Comparison of ENCODE assay signal across 11 cellular contexts in genomic region chr16:1225728-1226311, GRCh38. TPM values are rescaled to one million over a fixed set of nuclear protein-coding genes. Genes with fewer than 3 reads are reported as not detected.
A peak's percentile ranks its signal among the peaks of the same experiment; 100 is the strongest.
DNase-seq lines count a peak whose midpoint lies in the region; ATAC-seq and TF ChIP-seq lines count a peak whose summit lies in the region.
"Not testable (repeated sequence)": the region's sequence is repeated elsewhere in the genome, so short reads cannot be mapped to it uniquely, and the experiment has no call there.
"Had no signal": no experiment of that assay in that cellular context is flagged by ENCODE, and none has a peak within 500 bp of the region (broad histone marks: within the 10 kb centered on the region; RNA-seq: fewer than 3 reads in every experiment).

No MANE protein-coding gene starts in this region.

- intact Hi-C loops in left colon (cut with DNase I, micrococcal nuclease); sigmoid colon (cut with DNase I); aorta (cut with DNase I): not testable (repeated sequence)

- peak in 66 of 76 experiments; percentile 15 to 83 (median 58) for DNase-seq in HUDEP-2 (lab: John Stamatoyannopoulos, UW; ENCODE audit: unreplicated experiment in 76 of 76)
- not testable (repeated sequence) for DNase-seq in erythroblast (lab: John Stamatoyannopoulos, UW); aorta
- DNase-seq in left colon = peak; percentile 34 to 46
- peak; percentile 58 for DNase-seq in natural killer cell treated with Interleukin-12 subunit alpha and Interleukin-12 subunit beta and Interleukin-15 and Interleukin-18, amount 100 ng/mL, for 72 hours (ENCODE audit: low spot score)
- DNase-seq in sigmoid colon = peak; percentile 71

- peak; percentile 67 for TF ChIP-seq POLR2A in erythroblast (IDR thresholded peaks at IDR 0.05; ENCODE audit: low read length)
- TF ChIP-seq POLR2A in sigmoid colon (IDR thresholded peaks at IDR 0.05) = not testable (repeated sequence)

- not testable (repeated sequence) for H3K4me3 Mint-ChIP-seq in natural killer cell treated with Interleukin-12 subunit alpha and Interleukin-12 subunit beta and Interleukin-15 and Interleukin-18, amount 100 ng/mL, for 72 hours

- not testable (repeated sequence) for TF ChIP-seq CTCF in sigmoid colon (IDR thresholded peaks at IDR 0.05)

- not testable (repeated sequence) for H3K27ac ChIP-seq in ACC112 (ENCODE audit: low read depth, low read length); aorta (ENCODE audit: low read depth in 1 of 2, low read length in 2 of 2)
- H3K27ac ChIP-seq in sigmoid colon = peak overlapping the region; percentile 11 to 76 (median 70)

- H3K4me1 ChIP-seq in ACC112 (ENCODE audit: control insufficient read depth, insufficient read depth, low read length, unreplicated experiment); aorta (ENCODE audit: control insufficient read depth in 1 of 2, insufficient read depth in 2 of 2, low read length in 2 of 2): not testable (repeated sequence)
- peaks cover 0 to 19% (median 16%) of the 10 kb centered on the region in 4 donors for H3K4me1 ChIP-seq in sigmoid colon

- not testable (repeated sequence) for H3K9me3 Mint-ChIP-seq in natural killer cell treated with Interleukin-12 subunit alpha and Interleukin-12 subunit beta and Interleukin-15 and Interleukin-18, amount 100 ng/mL, for 72 hours

- H3K27me3 ChIP-seq in ACC112 (ENCODE audit: insufficient read depth, low read length); sigmoid colon; aorta (ENCODE audit: control insufficient read depth in 1 of 2, insufficient read depth in 2 of 2, low read length in 1 of 2): not testable (repeated sequence)

- not testable (repeated sequence) for H3K36me3 Mint-ChIP-seq in natural killer cell treated with Interleukin-12 subunit alpha and Interleukin-12 subunit beta and Interleukin-15 and Interleukin-18, amount 100 ng/mL, for 72 hours

- H3K9me3 ChIP-seq in sigmoid colon; aorta (ENCODE audit: control insufficient read depth, low read length): not testable (repeated sequence)

- not testable (repeated sequence) for H3K79me2 ChIP-seq in ACC112 (ENCODE audit: control insufficient read depth, insufficient read depth, low read length, unreplicated experiment)

- not testable (repeated sequence) for TF ChIP-seq EP300 in sigmoid colon (IDR thresholded peaks at IDR 0.05)

- not testable (repeated sequence) for H3K27ac Mint-ChIP-seq in natural killer cell treated with Interleukin-12 subunit alpha and Interleukin-12 subunit beta and Interleukin-15 and Interleukin-18, amount 100 ng/mL, for 72 hours

- ATAC-seq in SK-N-SH treated with all-trans-retinoic acid at 6 μM for 48 hours (peak; percentile 49), left colon (peak; percentile 21), aorta (ENCODE audit: low FRiP score) (peak; percentile 6)
- ATAC-seq in natural killer cell treated with Interleukin-12 subunit alpha and Interleukin-12 subunit beta and Interleukin-15 and Interleukin-18, amount 100 ng/mL, for 72 hours = peak in 1 of 2 donors; percentile 46

- H3K4me3 ChIP-seq in ACC112 (ENCODE audit: low read depth, low read length); sigmoid colon; aorta (ENCODE audit: low read length in 2 of 2): not testable (repeated sequence)

- H3K4me1 Mint-ChIP-seq in natural killer cell treated with Interleukin-12 subunit alpha and Interleukin-12 subunit beta and Interleukin-15 and Interleukin-18, amount 100 ng/mL, for 72 hours (ENCODE audit: low read depth in 2 of 2) = not testable (repeated sequence)

- 49 to 63% methylated on average over 24 of the region's 24 CpGs for WGBS in sigmoid colon, 2 donors
- WGBS in aorta, 2 donors = 35 to 41% methylated on average over 23 to 24 of the region's 24 CpGs

- peak overlapping the region; percentile 23 for H2AFZ ChIP-seq in ACC112 (ENCODE audit: low read length, unreplicated experiment)

- not testable (repeated sequence) for H3K27me3 Mint-ChIP-seq in natural killer cell treated with Interleukin-12 subunit alpha and Interleukin-12 subunit beta and Interleukin-15 and Interleukin-18, amount 100 ng/mL, for 72 hours

- H3K36me3 ChIP-seq in ACC112 (ENCODE audit: insufficient read depth, low read length); sigmoid colon; aorta (ENCODE audit: control insufficient read depth in 1 of 2, insufficient read depth in 2 of 2, low read length in 1 of 2): not testable (repeated sequence)

RNA-seq across cellular contexts. Expression of gene TPSG1, which starts 0.8 kb away (rescaled TPM):
- total RNA-seq in left colon (100 to 1,000 TPM in 1 of 2 donors, 10 to 100 TPM in 1; 60.7 to 124 TPM), sigmoid colon (1 to 10 TPM in 1 of 4 donors, not detected in 3; 1.4 TPM), aorta (under 1 TPM in 1 of 2 donors, not detected in 1; 0.81 TPM)
- total RNA-seq in natural killer cell treated with Interleukin-12 subunit alpha and Interleukin-12 subunit beta and Interleukin-15 and Interleukin-18, amount 100 ng/mL, for 72 hours = 1 to 10 TPM in 1 of 2 donors, not detected in 1; 1.3 TPM
- polyA plus RNA-seq in sigmoid colon (10 to 100 TPM; 21.5 to 73.9 (median 59.9) TPM), aorta (1 to 10 TPM in 1 of 2 donors, not detected in 1; 4.6 TPM)
- total RNA-seq: CD4-positive, alpha-beta memory T cell; GM12878; NCI-H460 had no signal
- polyA plus RNA-seq: CD4-positive, alpha-beta memory T cell; GM12878 had no signal

RNA-seq across cellular contexts. Expression of gene TPSB2, which starts 4.2 kb away (rescaled TPM):
- total RNA-seq in left colon (10 to 100 TPM in 1 of 2 donors, 1 to 10 TPM in 1; 6.4 to 18.6 TPM), sigmoid colon (100 to 1,000 TPM in 1 of 4 donors, 10 to 100 TPM in 3; 12.2 to 182 (median 17.6) TPM), aorta (10 to 100 TPM; 17.0 to 51.0 TPM)
- 1 to 10 TPM in 1 of 2 donors, not detected in 1; 1.0 TPM for total RNA-seq in natural killer cell treated with Interleukin-12 subunit alpha and Interleukin-12 subunit beta and Interleukin-15 and Interleukin-18, amount 100 ng/mL, for 72 hours
- polyA plus RNA-seq in sigmoid colon (10 to 100 TPM in 2 of 3 donors, 1 to 10 TPM in 1; 7.9 to 27.6 (median 11.0) TPM), aorta (10 to 100 TPM in 1 of 2 donors, 1 to 10 TPM in 1; 4.9 to 10.8 TPM)
- total RNA-seq: CD4-positive, alpha-beta memory T cell; GM12878; NCI-H460 had no signal
- polyA plus RNA-seq: CD4-positive, alpha-beta memory T cell; GM12878 had no signal

RNA-seq across cellular contexts. Expression of gene TPSAB1, which starts 14.7 kb away (rescaled TPM):
- total RNA-seq in left colon = 10 to 100 TPM in 1 of 2 donors, 1 to 10 TPM in 1; 5.7 to 49.9 TPM
- 1 to 10 TPM in 1 of 2 donors, not detected in 1; 6.6 TPM for total RNA-seq in natural killer cell treated with Interleukin-12 subunit alpha and Interleukin-12 subunit beta and Interleukin-15 and Interleukin-18, amount 100 ng/mL, for 72 hours
- 100 to 1,000 TPM in 1 of 4 donors, 10 to 100 TPM in 3; 10.2 to 118 (median 17.3) TPM for total RNA-seq in sigmoid colon
- 10 to 100 TPM in 1 of 3 donors, 1 to 10 TPM in 2; 5.1 to 25.2 (median 8.9) TPM for polyA plus RNA-seq in sigmoid colon
- total RNA-seq in aorta = 10 to 100 TPM; 12.2 to 38.0 TPM
- polyA plus RNA-seq in aorta = 1 to 10 TPM; 3.0 to 3.8 TPM
- total RNA-seq: CD4-positive, alpha-beta memory T cell; GM12878; NCI-H460 had no signal
- polyA plus RNA-seq: CD4-positive, alpha-beta memory T cell had no signal

RNA-seq across cellular contexts. Expression of gene TPSD1, which starts 30.0 kb away (rescaled TPM):
- total RNA-seq in left colon (1 to 10 TPM in 1 of 2 donors, under 1 TPM in 1; 0.18 to 2.8 TPM), sigmoid colon (1 to 10 TPM in 1 of 4 donors, not detected in 3; 5.3 TPM), aorta (not detected)
- not detected for total RNA-seq in natural killer cell treated with Interleukin-12 subunit alpha and Interleukin-12 subunit beta and Interleukin-15 and Interleukin-18, amount 100 ng/mL, for 72 hours
- polyA plus RNA-seq in sigmoid colon (1 to 10 TPM in 1 of 3 donors, under 1 TPM in 1, not detected in 1; 0.71 to 1.2 TPM), aorta (under 1 TPM in 1 of 2 donors, not detected in 1; 0.38 TPM)
- total RNA-seq: CD4-positive, alpha-beta memory T cell; GM12878; NCI-H460 had no signal
- polyA plus RNA-seq: CD4-positive, alpha-beta memory T cell; GM12878 had no signal

Comparison
In these comparisons a context has a peak if more than half of its experiments do, and no peak if none do; other contexts are left out.
1. RNA of gene TPSG1, which starts 0.8 kb away (total RNA-seq): 60.7 to 124 TPM in left colon; 1.3 TPM in natural killer cell treated with Interleukin-12 subunit alpha and Interleukin-12 subunit beta and Interleukin-15 and Interleukin-18, amount 100 ng/mL, for 72 hours, 0.81 TPM in aorta and 1.4 TPM in sigmoid colon; every median in the first group is over 10 times any median in the second.